Comparison of ENCODE assay signal across 9 cellular contexts in genomic region chr16:1966460-1966859, GRCh38. TPM values are rescaled to one million over a fixed set of nuclear protein-coding genes. Genes with fewer than 3 reads are reported as not detected.
DNase-seq lines count a peak whose midpoint lies in the region; TF ChIP-seq lines count a peak whose summit lies in the region.
"Had no signal": no experiment of that assay in that cellular context is flagged by ENCODE, and none has a peak within 500 bp of the region (broad histone marks: within the 10 kb centered on the region; RNA-seq: fewer than 3 reads in every experiment).

TSS of gene RNF151 (plus strand) at chr16:1966856. CDS start at chr16:1966882, 26 bp downstream.

- intact Hi-C loops in activated CD4-positive, alpha-beta T cell treated with anti-CD3 and anti-CD28 coated beads, Interleukin-2, amount 10 ng/mL, durations not matched to agents 24 days and 14 days (cut with micrococcal nuclease): no loop called here
- intact Hi-C loops in testis (cut with DNase I; ENCODE audit: low total_unique reads): no loop called here

- peaks cover 24% of the 10 kb centered on the region for H3K4me1 Mint-ChIP-seq in activated CD4-positive, alpha-beta T cell treated with anti-CD3 and anti-CD28 coated beads, Interleukin-2, amount 10 ng/mL, durations not matched to agents 24 days and 14 days
- peaks cover 29% of the 10 kb centered on the region for H3K4me1 Mint-ChIP-seq in activated naive CD8-positive, alpha-beta T cell treated with anti-CD3 and anti-CD28 coated beads for 36 hours

- H3K4me3 Mint-ChIP-seq in activated CD4-positive, alpha-beta T cell treated with anti-CD3 and anti-CD28 coated beads, Interleukin-2, amount 10 ng/mL, durations not matched to agents 24 days and 14 days: peak within 1 kb of the TSS; percentile 99
- peak within 1 kb of the TSS; percentile 96 for H3K4me3 Mint-ChIP-seq in activated naive CD8-positive, alpha-beta T cell treated with anti-CD3 and anti-CD28 coated beads for 36 hours

- no peaks in the 10 kb centered on the region for H3K9me3 ChIP-seq in testis

- H3K27me3 ChIP-seq in kidney epithelial cell (ENCODE audit: control insufficient read depth, insufficient read depth, low read length) (no peaks in the 10 kb centered on the region), testis (no peaks in the 10 kb centered on the region)

- H3K27ac ChIP-seq in testis: no peak within 1 kb of the TSS

- no peak for TF ChIP-seq CTCF in kidney epithelial cell (IDR thresholded peaks at IDR 0.05; ENCODE audit: insufficient read depth, low read length, poor library complexity, severe bottlenecking)
- TF ChIP-seq CTCF in testis (IDR thresholded peaks at IDR 0.05): no peak

- H3K27me3 Mint-ChIP-seq in activated CD4-positive, alpha-beta T cell treated with anti-CD3 and anti-CD28 coated beads, Interleukin-2, amount 10 ng/mL, durations not matched to agents 24 days and 14 days: no peaks in the 10 kb centered on the region
- H3K27me3 Mint-ChIP-seq in activated naive CD8-positive, alpha-beta T cell treated with anti-CD3 and anti-CD28 coated beads for 36 hours: peaks cover 13% of the 10 kb centered on the region

- peaks cover 16% of the 10 kb centered on the region for H3K4me1 ChIP-seq in testis

- H3K27ac Mint-ChIP-seq in activated CD4-positive, alpha-beta T cell treated with anti-CD3 and anti-CD28 coated beads, Interleukin-2, amount 10 ng/mL, durations not matched to agents 24 days and 14 days: peak within 1 kb of the TSS; percentile 97
- peak within 1 kb of the TSS; percentile 89 for H3K27ac Mint-ChIP-seq in activated naive CD8-positive, alpha-beta T cell treated with anti-CD3 and anti-CD28 coated beads for 36 hours

- no peak for TF ChIP-seq POLR2A in testis (IDR thresholded peaks at IDR 0.05)

- peaks cover 41% of the 10 kb centered on the region for H3K36me3 Mint-ChIP-seq in activated CD4-positive, alpha-beta T cell treated with anti-CD3 and anti-CD28 coated beads, Interleukin-2, amount 10 ng/mL, durations not matched to agents 24 days and 14 days (ENCODE audit: low read depth)
- H3K36me3 Mint-ChIP-seq in activated naive CD8-positive, alpha-beta T cell treated with anti-CD3 and anti-CD28 coated beads for 36 hours: peaks cover 40% of the 10 kb centered on the region

- peaks cover 2% of the 10 kb centered on the region for H3K36me3 ChIP-seq in kidney epithelial cell (ENCODE audit: control insufficient read depth, insufficient read depth, low read length)
- no peaks in the 10 kb centered on the region for H3K36me3 ChIP-seq in testis (ENCODE audit: low read depth, missing control alignments)

- no peaks in the 10 kb centered on the region for H3K9me3 Mint-ChIP-seq in activated CD4-positive, alpha-beta T cell treated with anti-CD3 and anti-CD28 coated beads, Interleukin-2, amount 10 ng/mL, durations not matched to agents 24 days and 14 days
- H3K9me3 Mint-ChIP-seq in activated naive CD8-positive, alpha-beta T cell treated with anti-CD3 and anti-CD28 coated beads for 36 hours: no peaks in the 10 kb centered on the region

- 95 to 96% methylated on average over 3 to 5 of the region's 6 CpGs for WGBS in testis, 2 donors

- H3K4me3 ChIP-seq in kidney epithelial cell (ENCODE audit: low read depth, low read length) (peak within 1 kb of the TSS; percentile 81), testis (peak within 1 kb of the TSS; percentile 64 to 96)

- no peak for DNase-seq in activated CD4-positive, alpha-beta T cell treated with anti-CD3 and anti-CD28 coated beads, Interleukin-2, amount 10 ng/mL, durations not matched to agents 24 days and 14 days
- no peak for DNase-seq in activated CD4-positive, alpha-beta T cell treated with anti-CD3 and anti-CD28 coated beads for 1 hour
- DNase-seq in activated naive CD8-positive, alpha-beta T cell treated with anti-CD3 and anti-CD28 coated beads for 36 hours: no peak
- DNase-seq in kidney epithelial cell (ENCODE audit: low read depth) (no peak), testis (no peak), GM19240 (ENCODE audit: insufficient read length, low spot score) (no peak), NOMO-1 treated with DMSO at 0.1 percent for 48 hours (lab: John Stamatoyannopoulos, UW; ENCODE audit: unreplicated experiment) (no peak), NCI-H446 (lab: John Stamatoyannopoulos, UW) (no peak)

RNA-seq across cellular contexts. Expression of gene RNF151, which starts in this region (rescaled TPM):
- 0.57 TPM in 1 of 2 replicates, not detected in the other for total RNA-seq in activated CD4-positive, alpha-beta T cell treated with anti-CD3 and anti-CD28 coated beads, Interleukin-2, amount 10 ng/mL, durations not matched to agents 24 days and 14 days
- not detected for total RNA-seq in activated naive CD8-positive, alpha-beta T cell treated with anti-CD3 and anti-CD28 coated beads for 36 hours
- total RNA-seq in kidney epithelial cell: not detected in 2 replicates
- total RNA-seq in testis: 100 to 1,000 TPM in 1 of 2 donors, 10 to 100 TPM in 1; 86.7 to 210 TPM
- polyA plus RNA-seq in testis (ENCODE audit: insufficient read depth, low read depth, low replicate concordance): 153 TPM
- total RNA-seq: left colon had no signal

Comparison
In these comparisons a context has a peak if more than half of its experiments do, and no peak if none do; other contexts are left out.
1. RNA of gene RNF151 (total RNA-seq): 86.7 to 210 TPM in testis; 0.57 TPM in activated CD4-positive, alpha-beta T cell treated with anti-CD3 and anti-CD28 coated beads, Interleukin-2, amount 10 ng/mL, durations not matched to agents 24 days and 14 days, not detected in activated naive CD8-positive, alpha-beta T cell treated with anti-CD3 and anti-CD28 coated beads for 36 hours and not detected in kidney epithelial cell; every median in the first group is over 10 times any median in the second.